In genomic region chr13:76017861-76018556, GRCh38 we compare ENCODE assay signal across 31 cellular contexts.
"Had no signal": no experiment of that assay in that cellular context is flagged by ENCODE, and none has a peak within 500 bp of the region (broad histone marks: within the 10 kb centered on the region; RNA-seq: fewer than 3 reads in every experiment).

No MANE protein-coding gene starts in this region.

- H3K27ac ChIP-seq: ascending aorta, VCaP had no signal

- H3K4me3 Mint-ChIP-seq: activated B cell treated with CpG ODN at 0.5 μM for 24 hours; activated CD4-positive, alpha-beta memory T cell treated with anti-CD3 and anti-CD28 coated beads for 36 hours; activated CD4-positive, alpha-beta T cell treated with anti-CD3 and anti-CD28 coated beads, Interleukin-2, amount 10 ng/mL, durations not matched to agents 24 days and 14 days; activated CD8-positive, alpha-beta T cell treated with anti-CD3 and anti-CD28 coated beads for 36 hours; activated naive CD4-positive, alpha-beta T cell treated with anti-CD3 and anti-CD28 coated beads, Interleukin-2, amount 10 ng/mL, durations not matched to agents 7 days and 5 days; activated naive CD4-positive, alpha-beta T cell treated with anti-CD3 and anti-CD28 coated beads, Interleukin-2, amount 50 U/mL, for 24 hours; activated naive CD8-positive, alpha-beta T cell; activated naive CD8-positive, alpha-beta T cell treated with anti-CD3 and anti-CD28 coated beads, Interleukin-2, amount 10 ng/mL, durations not matched to agents 7 days and 5 days; activated naive CD8-positive, alpha-beta T cell treated with anti-CD3 and anti-CD28 coated beads, Interleukin-2, amount 50 U/mL, for 24 hours; activated T-cell treated with anti-CD3 and anti-CD28 coated beads, Interleukin-2, amount 50 U/mL, for 24 hours; brain; T-helper 1 cell treated with Interleukin-12 subunit alpha and Interleukin-12 subunit beta and Interleukin-4 antibody, amounts not matched to agents 30 μg/mL and 1 μg/mL, for 36 hours; T-helper 2 cell treated with Interferon-gamma antibody and Interleukin-4, amounts not matched to agents 5 μg/mL and 100 μg/mL, for 36 hours had no signal

- H3K36me3 ChIP-seq: ascending aorta had no signal

- H3K4me3 ChIP-seq: ascending aorta had no signal

- H3K9me3 ChIP-seq: ascending aorta had no signal

- H3K4me1 Mint-ChIP-seq: activated B cell treated with CpG ODN at 0.5 μM for 24 hours; activated CD4-positive, alpha-beta T cell treated with anti-CD3 and anti-CD28 coated beads, Interleukin-2, amount 10 ng/mL, durations not matched to agents 24 days and 14 days; activated naive CD4-positive, alpha-beta T cell treated with anti-CD3 and anti-CD28 coated beads, Interleukin-2, amount 10 ng/mL, durations not matched to agents 7 days and 5 days; activated naive CD4-positive, alpha-beta T cell treated with anti-CD3 and anti-CD28 coated beads, Interleukin-2, amount 50 U/mL, for 24 hours; activated naive CD8-positive, alpha-beta T cell treated with anti-CD3 and anti-CD28 coated beads, Interleukin-2, amount 10 ng/mL, durations not matched to agents 7 days and 5 days; activated naive CD8-positive, alpha-beta T cell treated with anti-CD3 and anti-CD28 coated beads, Interleukin-2, amount 50 U/mL, for 24 hours had no signal

- DNase-seq: activated B cell treated with CpG ODN at 0.5 μM for 24 hours; activated CD4-positive, alpha-beta memory T cell treated with anti-CD3 and anti-CD28 coated beads for 36 hours; activated CD4-positive, alpha-beta T cell treated with anti-CD3 and anti-CD28 coated beads for 4 hours; activated CD4-positive, alpha-beta T cell treated with anti-CD3 and anti-CD28 coated beads, Interleukin-2, amount 10 ng/mL, durations not matched to agents 24 days and 14 days; activated CD4-positive, alpha-beta T cell treated with anti-CD3 and anti-CD28 coated beads, Interleukin-2, amount 50 U/mL, for 1 hour; activated CD4-positive, alpha-beta T cell treated with anti-CD3 and anti-CD28 coated beads, Interleukin-2, amount 50 U/mL, for 4 hours; activated CD4-positive, CD25-positive, alpha-beta regulatory T cell treated with anti-CD3 and anti-CD28 coated beads, Interleukin-2, amount 50 U/mL, for 72 hours; activated CD8-positive, alpha-beta memory T cell treated with anti-CD3 and anti-CD28 coated beads, Interleukin-2, amount 50 U/mL, for 48 hours; activated CD8-positive, alpha-beta T cell treated with anti-CD3 and anti-CD28 coated beads for 36 hours; activated effector memory CD4-positive, alpha-beta T cell treated with Interleukin-2 at 50 U/mL for 16 hours; activated gamma-delta T cell; activated naive CD4-positive, alpha-beta T cell treated with anti-CD3 and anti-CD28 coated beads, Interleukin-2, amount 10 ng/mL, durations not matched to agents 7 days and 5 days; activated naive CD4-positive, alpha-beta T cell treated with Interleukin-2 at 50 U/mL for 16 hours; activated naive CD8-positive, alpha-beta T cell treated with anti-CD3 and anti-CD28 coated beads, Interleukin-2, amount 10 ng/mL, durations not matched to agents 7 days and 5 days; activated naive CD8-positive, alpha-beta T cell treated with anti-CD3 and anti-CD28 coated beads, Interleukin-2, amount 50 U/mL, for 24 hours; activated T-cell treated with anti-CD3 and anti-CD28 coated beads, Interleukin-2, amount 50 U/mL, for 24 hours; activated T-cell treated with anti-CD3 and anti-CD28 coated beads, Interleukin-2, amount 50 U/mL, for 48 hours; amygdala; anterior cingulate cortex; central memory CD4-positive, alpha-beta T cell; T-helper 1 cell; T-helper 2 cell; T-helper 9 cell had no signal

- H3K27me3 Mint-ChIP-seq: activated B cell treated with CpG ODN at 0.5 μM for 24 hours; activated CD4-positive, alpha-beta memory T cell treated with anti-CD3 and anti-CD28 coated beads for 36 hours; activated CD4-positive, alpha-beta T cell treated with anti-CD3 and anti-CD28 coated beads, Interleukin-2, amount 10 ng/mL, durations not matched to agents 24 days and 14 days; activated CD8-positive, alpha-beta T cell treated with anti-CD3 and anti-CD28 coated beads for 36 hours; activated naive CD4-positive, alpha-beta T cell treated with anti-CD3 and anti-CD28 coated beads, Interleukin-2, amount 10 ng/mL, durations not matched to agents 7 days and 5 days; activated naive CD8-positive, alpha-beta T cell; activated naive CD8-positive, alpha-beta T cell treated with anti-CD3 and anti-CD28 coated beads, Interleukin-2, amount 10 ng/mL, durations not matched to agents 7 days and 5 days; activated naive CD8-positive, alpha-beta T cell treated with anti-CD3 and anti-CD28 coated beads, Interleukin-2, amount 50 U/mL, for 24 hours; activated T-cell treated with anti-CD3 and anti-CD28 coated beads, Interleukin-2, amount 50 U/mL, for 24 hours; brain had no signal

- H3K27me3 ChIP-seq: ascending aorta had no signal

- ATAC-seq: activated CD8-positive, alpha-beta T cell treated with anti-CD3 and anti-CD28 coated beads for 36 hours; activated naive CD8-positive, alpha-beta T cell treated with anti-CD3 and anti-CD28 coated beads, Interleukin-2, amount 50 U/mL, for 24 hours had no signal

- H3K9me3 Mint-ChIP-seq: activated B cell treated with CpG ODN at 0.5 μM for 24 hours; activated CD4-positive, alpha-beta memory T cell treated with anti-CD3 and anti-CD28 coated beads for 36 hours; activated CD4-positive, alpha-beta T cell treated with anti-CD3 and anti-CD28 coated beads, Interleukin-2, amount 10 ng/mL, durations not matched to agents 24 days and 14 days; activated CD8-positive, alpha-beta T cell treated with anti-CD3 and anti-CD28 coated beads for 36 hours; activated naive CD4-positive, alpha-beta T cell treated with anti-CD3 and anti-CD28 coated beads, Interleukin-2, amount 10 ng/mL, durations not matched to agents 7 days and 5 days; activated naive CD4-positive, alpha-beta T cell treated with anti-CD3 and anti-CD28 coated beads, Interleukin-2, amount 50 U/mL, for 24 hours; activated naive CD8-positive, alpha-beta T cell treated with anti-CD3 and anti-CD28 coated beads, Interleukin-2, amount 10 ng/mL, durations not matched to agents 7 days and 5 days; activated naive CD8-positive, alpha-beta T cell treated with anti-CD3 and anti-CD28 coated beads, Interleukin-2, amount 50 U/mL, for 24 hours; activated T-cell treated with anti-CD3 and anti-CD28 coated beads, Interleukin-2, amount 50 U/mL, for 24 hours; activated T-helper 2 cell treated with anti-CD3 and anti-CD28 coated beads, Interferon-gamma antibody, Interleukin-2, Interleukin-4, amounts not matched to agents 10 μg/mL and 5 μg/mL and 100 μg/mL, durations not matched to agents 14 hours and 24 hours and 36 hours; brain; T-helper 1 cell treated with Interleukin-12 subunit alpha and Interleukin-12 subunit beta and Interleukin-4 antibody, amounts not matched to agents 30 μg/mL and 1 μg/mL, for 36 hours; T-helper 2 cell treated with Interferon-gamma antibody and Interleukin-4, amounts not matched to agents 5 μg/mL and 100 μg/mL, for 36 hours had no signal

- H3K36me3 Mint-ChIP-seq: activated CD4-positive, alpha-beta memory T cell treated with anti-CD3 and anti-CD28 coated beads for 36 hours; activated naive CD4-positive, alpha-beta T cell treated with anti-CD3 and anti-CD28 coated beads, Interleukin-2, amount 10 ng/mL, durations not matched to agents 7 days and 5 days; activated naive CD4-positive, alpha-beta T cell treated with anti-CD3 and anti-CD28 coated beads, Interleukin-2, amount 50 U/mL, for 24 hours; activated naive CD8-positive, alpha-beta T cell; activated naive CD8-positive, alpha-beta T cell treated with anti-CD3 and anti-CD28 coated beads, Interleukin-2, amount 10 ng/mL, durations not matched to agents 7 days and 5 days; brain had no signal

- H3K27ac Mint-ChIP-seq: activated B cell treated with CpG ODN at 0.5 μM for 24 hours; activated CD4-positive, alpha-beta memory T cell treated with anti-CD3 and anti-CD28 coated beads for 36 hours; activated CD4-positive, alpha-beta T cell treated with anti-CD3 and anti-CD28 coated beads, Interleukin-2, amount 10 ng/mL, durations not matched to agents 24 days and 14 days; activated CD8-positive, alpha-beta T cell treated with anti-CD3 and anti-CD28 coated beads for 36 hours; activated naive CD4-positive, alpha-beta T cell treated with anti-CD3 and anti-CD28 coated beads, Interleukin-2, amount 10 ng/mL, durations not matched to agents 7 days and 5 days; activated naive CD4-positive, alpha-beta T cell treated with anti-CD3 and anti-CD28 coated beads, Interleukin-2, amount 50 U/mL, for 24 hours; activated naive CD8-positive, alpha-beta T cell; activated naive CD8-positive, alpha-beta T cell treated with anti-CD3 and anti-CD28 coated beads, Interleukin-2, amount 10 ng/mL, durations not matched to agents 7 days and 5 days; activated naive CD8-positive, alpha-beta T cell treated with anti-CD3 and anti-CD28 coated beads, Interleukin-2, amount 50 U/mL, for 24 hours; activated T-cell treated with anti-CD3 and anti-CD28 coated beads, Interleukin-2, amount 50 U/mL, for 24 hours; activated T-helper 2 cell treated with anti-CD3 and anti-CD28 coated beads, Interferon-gamma antibody, Interleukin-2, Interleukin-4, amounts not matched to agents 10 μg/mL and 5 μg/mL and 100 μg/mL, durations not matched to agents 14 hours and 24 hours and 36 hours; brain; T-helper 1 cell treated with Interleukin-12 subunit alpha and Interleukin-12 subunit beta and Interleukin-4 antibody, amounts not matched to agents 30 μg/mL and 1 μg/mL, for 36 hours; T-helper 2 cell treated with Interferon-gamma antibody and Interleukin-4, amounts not matched to agents 5 μg/mL and 100 μg/mL, for 36 hours had no signal
